Comparison of ENCODE assay signal across 8 cellular contexts in genomic region chr11:60899021-60899936, GRCh38. TPM values are rescaled to one million over a fixed set of nuclear protein-coding genes. Genes with fewer than 3 reads are reported as not detected.
DNase-seq lines count a peak whose midpoint lies in the region; ATAC-seq and TF ChIP-seq lines count a peak whose summit lies in the region.

No MANE protein-coding gene starts in this region.

- H3K27ac ChIP-seq in RWPE1 (no peak overlapping the region), aorta (ENCODE audit: low read depth in 1 of 2, low read length in 2 of 2) (no peak overlapping the region)

- H3K36me3 Mint-ChIP-seq in activated T-cell treated with anti-CD3 and anti-CD28 coated beads, Interleukin-2, amount 50 U/mL, for 24 hours (ENCODE audit: low read depth), result peaks cover 99% of the 10 kb centered on the region
- H3K36me3 Mint-ChIP-seq in dendritic cell treated with granulocyte-macrophage colony-stimulating factor and Interleukin-4, amounts not matched to agents 40 ng/mL and 50 ng/mL, for 4 days (ENCODE audit: low read depth), result peaks cover 92% of the 10 kb centered on the region

- H3K4me1 ChIP-seq in aorta (ENCODE audit: control insufficient read depth in 1 of 2, insufficient read depth in 2 of 2, low read length in 2 of 2), result no peaks in the 10 kb centered on the region

- intact Hi-C loops in dendritic cell treated with granulocyte-macrophage colony-stimulating factor and Interleukin-4, amounts not matched to agents 40 ng/mL and 50 ng/mL, for 4 days (cut with micrococcal nuclease), result loop anchor here (2.0 kb wide), 1 partner anchor 68 kb away; no protein-coding TSS in a partner anchor
- intact Hi-C loops in aorta (cut with DNase I), result loop anchor here (1.0 to 5.0 kb wide), 2 partner anchors 68 to 122 kb away; no protein-coding TSS in a partner anchor

- POLR2A ChIA-PET in RWPE1 (lab: Yijun Ruan, JAX; ENCODE audit: low non-redundant PET), result interaction anchor here (0.8 kb wide), 1 partner anchor 10 kb away, joined by 3 read pairs; no protein-coding TSS in a partner anchor

- peak; percentile 97 for TF ChIP-seq CTCF in RWPE1 (conservative IDR thresholded peaks at IDR 0.05; ENCODE audit: low read depth)

- no peak for DNase-seq in activated T-cell treated with anti-CD3 and anti-CD28 coated beads, Interleukin-2, amount 50 U/mL, for 24 hours
- DNase-seq in activated T-cell treated with anti-CD3 and anti-CD28 coated beads for 4 hours (no peak), HT-29 (ENCODE audit: low spot score) (peak; percentile 86), RWPE1 (ENCODE audit: low spot score) (peak; percentile 52), medulla oblongata (ENCODE audit: extremely low spot score) (peak; percentile 69), aorta (no peak)

- CTCF ChIA-PET in RWPE1 (lab: Yijun Ruan, JAX), result interaction anchor here (0.6 to 3.1 kb wide), 20 partner anchors 10 to 586 kb away, joined by 3 to 25 read pairs (median 4); no protein-coding TSS in a partner anchor

- H3K4me1 Mint-ChIP-seq in activated T-cell treated with anti-CD3 and anti-CD28 coated beads, Interleukin-2, amount 50 U/mL, for 24 hours (ENCODE audit: low read depth), result peaks cover 27% of the 10 kb centered on the region
- peaks cover 34% of the 10 kb centered on the region for H3K4me1 Mint-ChIP-seq in dendritic cell treated with granulocyte-macrophage colony-stimulating factor and Interleukin-4, amounts not matched to agents 40 ng/mL and 50 ng/mL, for 4 days (ENCODE audit: low read depth)

- peak overlapping the region; percentile 70 for H3K27ac Mint-ChIP-seq in activated T-cell treated with anti-CD3 and anti-CD28 coated beads, Interleukin-2, amount 50 U/mL, for 24 hours
- peak overlapping the region; percentile 38 for H3K27ac Mint-ChIP-seq in dendritic cell treated with granulocyte-macrophage colony-stimulating factor and Interleukin-4, amounts not matched to agents 40 ng/mL and 50 ng/mL, for 4 days

- no peaks in the 10 kb centered on the region for H3K27me3 ChIP-seq in aorta (ENCODE audit: control insufficient read depth in 1 of 2, insufficient read depth in 2 of 2, low read length in 1 of 2)

- H3K9me3 Mint-ChIP-seq in activated T-cell treated with anti-CD3 and anti-CD28 coated beads, Interleukin-2, amount 50 U/mL, for 24 hours, result no peaks in the 10 kb centered on the region
- H3K9me3 Mint-ChIP-seq in dendritic cell treated with granulocyte-macrophage colony-stimulating factor and Interleukin-4, amounts not matched to agents 40 ng/mL and 50 ng/mL, for 4 days, result no peaks in the 10 kb centered on the region

- 58 to 61% methylated on average over 12 of the region's 12 CpGs for WGBS in aorta, 2 donors

- H3K4me3 Mint-ChIP-seq in activated T-cell treated with anti-CD3 and anti-CD28 coated beads, Interleukin-2, amount 50 U/mL, for 24 hours, result no peak overlapping the region
- H3K4me3 Mint-ChIP-seq in dendritic cell treated with granulocyte-macrophage colony-stimulating factor and Interleukin-4, amounts not matched to agents 40 ng/mL and 50 ng/mL, for 4 days, result no peak overlapping the region

- peaks cover 6 to 20% of the 10 kb centered on the region in 2 donors for H3K36me3 ChIP-seq in aorta (ENCODE audit: control insufficient read depth in 1 of 2, insufficient read depth in 2 of 2, low read length in 1 of 2)

- H3K4me3 ChIP-seq in aorta (ENCODE audit: low read length in 2 of 2), result no peak overlapping the region

- ATAC-seq in aorta (ENCODE audit: low FRiP score) (peak; percentile 82), GM21825 (IDR thresholded peaks at IDR 0.05; ENCODE audit: unreplicated experiment) (no peak)

- H3K27me3 Mint-ChIP-seq in activated T-cell treated with anti-CD3 and anti-CD28 coated beads, Interleukin-2, amount 50 U/mL, for 24 hours, result no peaks in the 10 kb centered on the region
- no peaks in the 10 kb centered on the region for H3K27me3 Mint-ChIP-seq in dendritic cell treated with granulocyte-macrophage colony-stimulating factor and Interleukin-4, amounts not matched to agents 40 ng/mL and 50 ng/mL, for 4 days

- no peaks in the 10 kb centered on the region for H3K9me3 ChIP-seq in aorta (ENCODE audit: control insufficient read depth, low read length)

RNA-seq across cellular contexts. Expression of gene PRPF19, which starts 7.1 kb away (rescaled TPM):
- 144 and 152 TPM in 2 replicates for total RNA-seq in HT-29 (2014; rRNA removed; shearing (Covaris generic))
- total RNA-seq in aorta, result 10 to 100 TPM; 47.7 to 55.6 TPM
- polyA plus RNA-seq in aorta, result 10 to 100 TPM; 31.3 to 39.2 TPM

RNA-seq across cellular contexts. Expression of gene TMEM109, which starts 14.7 kb away (rescaled TPM):
- total RNA-seq in HT-29 (2014; rRNA removed; shearing (Covaris generic)), result 96.5 and 102 TPM in 2 replicates
- total RNA-seq in aorta, result 100 to 1,000 TPM; 105 to 127 TPM
- 100 to 1,000 TPM in 1 of 2 donors, 10 to 100 TPM in 1; 82.4 to 148 TPM for polyA plus RNA-seq in aorta

RNA-seq across cellular contexts. Expression of gene TMEM132A, which starts 25.0 kb away (rescaled TPM):
- total RNA-seq in HT-29 (2014; rRNA removed; shearing (Covaris generic)), result 35.6 and 37.5 TPM in 2 replicates
- total RNA-seq in aorta, result 1 to 10 TPM; 4.5 to 8.9 TPM
- polyA plus RNA-seq in aorta, result 1 to 10 TPM; 1.6 to 2.5 TPM

RNA-seq across cellular contexts. Expression of gene ZP1, which starts 31.9 kb away (rescaled TPM):
- total RNA-seq in HT-29 (2014; rRNA removed; shearing (Covaris generic)), result not detected in 2 replicates
- total RNA-seq in aorta, result not detected
- polyA plus RNA-seq in aorta, result not detected

RNA-seq across cellular contexts. Expression of gene PTGDR2, which starts 43.5 kb away (rescaled TPM):
- total RNA-seq in HT-29 (2014; rRNA removed; shearing (Covaris generic)), result 0.41 TPM in 1 of 2 replicates, not detected in the other
- under 1 TPM; 0.13 to 0.21 TPM for total RNA-seq in aorta
- polyA plus RNA-seq in aorta, result under 1 TPM; 0.10 to 0.25 TPM

Comparison
In these comparisons a context has a peak if more than half of its experiments do, and no peak if none do; other contexts are left out.
1. DNase-seq: peak in HT-29 (single experiment), RWPE1 (single experiment) and medulla oblongata (single experiment); none in activated T-cell treated with anti-CD3 and anti-CD28 coated beads, Interleukin-2, amount 50 U/mL, for 24 hours (single experiment), activated T-cell treated with anti-CD3 and anti-CD28 coated beads for 4 hours (single experiment) and aorta (0 of 2).